21 cellular contexts compared by ENCODE assay signal in the genomic region with DNA sequence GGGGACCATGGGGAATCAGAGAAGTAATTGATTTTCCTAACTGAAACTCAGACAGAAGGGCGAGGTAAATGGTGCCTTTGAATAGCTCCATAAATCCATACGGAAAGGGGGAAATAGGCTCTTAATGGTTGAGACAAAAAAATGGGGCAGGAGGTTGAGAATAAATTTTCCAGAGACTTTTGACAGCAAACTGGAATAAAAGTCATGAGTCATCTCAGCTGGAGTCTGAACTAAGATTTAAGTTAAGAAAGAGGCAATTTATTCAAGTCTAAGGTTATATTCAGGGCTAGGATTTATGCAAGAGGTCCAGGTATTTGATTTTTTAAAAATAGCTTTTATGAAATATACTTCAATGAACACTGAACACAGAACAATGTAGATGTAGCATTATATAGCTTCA.
"Had no signal": no experiment of that assay in that cellular context is flagged by ENCODE, and none has a peak within 500 bp of the region (broad histone marks: within the 10 kb centered on the region; RNA-seq: fewer than 3 reads in every experiment).

No MANE protein-coding gene starts in this region.

- DNase-seq: KBM-7, MV-4-11, NCI-H1048, NCI-H1105 treated with DMSO at 0.1 percent for 48 hours, NCI-H1417 treated with DMSO at 0.1 percent for 48 hours, NCI-H146, NCI-H1694 treated with DMSO at 0.1 percent for 48 hours, NCI-H1930, NCI-H2081, NCI-H2107, NCI-H226, NCI-H446, NCI-H510A, NCI-H524 treated with DMSO at 0.1 percent for 48 hours, NCI-H69, NCI-H774, Right ventricle myocardium superior, RPMI8226, SIG-M5 had no signal

- H3K36me3 ChIP-seq: SJSA1 had no signal

- H3K27me3 ChIP-seq: SJSA1 had no signal

- H3K4me3 ChIP-seq: SJSA1, SK-N-MC had no signal

- H3K4me1 ChIP-seq: SJSA1 had no signal

- H3K27ac ChIP-seq: SJSA1, SK-N-MC had no signal
